1 cellular context compared by ENCODE assay signal in the genomic region with DNA sequence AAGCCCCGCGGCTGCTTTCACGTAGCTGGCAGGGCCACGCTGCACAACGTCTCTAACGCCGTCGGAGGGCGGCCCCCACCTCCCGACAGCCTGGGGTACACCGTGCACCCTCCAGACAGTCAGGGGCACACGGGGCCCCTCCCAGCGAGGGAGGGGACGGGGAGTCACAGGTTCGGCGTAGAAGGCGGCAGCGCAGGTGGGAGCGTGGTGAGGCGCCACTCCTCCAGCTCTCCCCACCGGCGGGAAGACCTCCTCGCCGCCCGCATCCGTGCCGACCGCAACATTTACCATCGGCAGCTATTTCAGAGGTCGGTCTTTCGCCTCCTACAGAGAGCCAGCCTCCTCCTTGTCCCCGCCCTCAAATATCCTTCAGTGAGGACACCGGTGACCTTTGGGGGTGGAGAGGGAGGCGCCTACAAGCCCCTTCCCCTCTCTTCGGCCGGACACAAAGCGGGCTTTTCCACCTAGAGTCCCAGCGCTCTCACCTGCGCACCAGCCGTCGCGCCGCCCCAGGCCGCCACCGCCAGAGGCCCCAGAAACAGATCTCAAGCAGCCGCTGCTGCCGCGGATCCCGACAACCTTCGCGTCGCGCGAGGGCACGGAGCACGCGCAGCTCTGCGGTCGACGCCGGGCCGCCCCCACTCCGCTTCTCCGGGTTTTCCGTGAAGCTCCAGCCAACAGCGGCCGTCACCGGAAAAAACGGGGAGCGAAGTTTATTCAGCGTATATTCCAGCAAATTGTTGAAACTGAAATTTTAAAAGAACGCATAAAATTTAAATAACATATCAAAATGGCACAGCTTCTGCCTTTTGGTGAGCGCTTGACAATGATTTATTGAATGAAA.
TF ChIP-seq lines count a peak whose summit lies in the region.

A gene (minus strand): TSS at position 600 of the 844 bp plus-strand sequence. CDS start 20,708 bp downstream, outside the sequence.

TF ChIP-seq in HepG2, 621 proteins besides CTCF, POLR2A, EP300 and RAD21 (continued from another document and continues in another):
- TF ChIP-seq ZNF567 (CRISPR knock-in tag; IDR thresholded peaks at IDR 0.05; ENCODE audit: borderline replicate concordance) = no peak; the same call in 1 of the 2 replicates
- TF ChIP-seq, protein P1, sequence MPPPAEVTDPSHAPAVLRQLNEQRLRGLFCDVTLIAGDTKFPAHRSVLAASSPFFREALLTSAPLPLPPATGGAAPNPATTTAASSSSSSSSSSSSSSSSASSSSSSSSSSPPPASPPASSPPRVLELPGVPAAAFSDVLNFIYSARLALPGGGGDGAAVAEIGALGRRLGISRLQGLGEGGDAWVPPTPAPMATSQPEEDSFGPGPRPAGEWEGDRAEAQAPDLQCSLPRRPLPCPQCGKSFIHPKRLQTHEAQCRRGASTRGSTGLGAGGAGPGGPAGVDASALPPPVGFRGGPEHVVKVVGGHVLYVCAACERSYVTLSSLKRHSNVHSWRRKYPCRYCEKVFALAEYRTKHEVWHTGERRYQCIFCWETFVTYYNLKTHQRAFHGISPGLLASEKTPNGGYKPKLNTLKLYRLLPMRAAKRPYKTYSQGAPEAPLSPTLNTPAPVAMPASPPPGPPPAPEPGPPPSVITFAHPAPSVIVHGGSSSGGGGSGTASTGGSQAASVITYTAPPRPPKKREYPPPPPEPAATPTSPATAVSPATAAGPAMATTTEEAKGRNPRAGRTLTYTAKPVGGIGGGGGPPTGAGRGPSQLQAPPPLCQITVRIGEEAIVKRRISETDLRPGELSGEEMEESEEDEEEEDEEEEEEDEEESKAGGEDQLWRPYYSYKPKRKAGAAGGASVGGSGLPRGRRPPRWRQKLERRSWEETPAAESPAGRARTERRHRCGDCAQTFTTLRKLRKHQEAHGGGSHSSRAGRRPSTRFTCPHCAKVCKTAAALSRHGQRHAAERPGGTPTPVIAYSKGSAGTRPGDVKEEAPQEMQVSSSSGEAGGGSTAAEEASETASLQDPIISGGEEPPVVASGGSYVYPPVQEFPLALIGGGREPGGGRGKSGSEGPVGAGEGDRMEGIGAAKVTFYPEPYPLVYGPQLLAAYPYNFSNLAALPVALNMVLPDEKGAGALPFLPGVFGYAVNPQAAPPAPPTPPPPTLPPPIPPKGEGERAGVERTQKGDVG (CRISPR knock-in tag; IDR thresholded peaks at IDR 0.05; ENCODE audit: borderline replicate concordance) = peak; percentile 47; the same call in 1 of the 2 replicates
- TF ChIP-seq ZBTB21 (CRISPR knock-in tag; IDR thresholded peaks at IDR 0.05) = no peak
- peak; percentile 29 for TF ChIP-seq ARHGAP35 (CRISPR knock-in tag; IDR thresholded peaks at IDR 0.05; ENCODE audit: borderline replicate concordance)
- TF ChIP-seq, protein P2, sequence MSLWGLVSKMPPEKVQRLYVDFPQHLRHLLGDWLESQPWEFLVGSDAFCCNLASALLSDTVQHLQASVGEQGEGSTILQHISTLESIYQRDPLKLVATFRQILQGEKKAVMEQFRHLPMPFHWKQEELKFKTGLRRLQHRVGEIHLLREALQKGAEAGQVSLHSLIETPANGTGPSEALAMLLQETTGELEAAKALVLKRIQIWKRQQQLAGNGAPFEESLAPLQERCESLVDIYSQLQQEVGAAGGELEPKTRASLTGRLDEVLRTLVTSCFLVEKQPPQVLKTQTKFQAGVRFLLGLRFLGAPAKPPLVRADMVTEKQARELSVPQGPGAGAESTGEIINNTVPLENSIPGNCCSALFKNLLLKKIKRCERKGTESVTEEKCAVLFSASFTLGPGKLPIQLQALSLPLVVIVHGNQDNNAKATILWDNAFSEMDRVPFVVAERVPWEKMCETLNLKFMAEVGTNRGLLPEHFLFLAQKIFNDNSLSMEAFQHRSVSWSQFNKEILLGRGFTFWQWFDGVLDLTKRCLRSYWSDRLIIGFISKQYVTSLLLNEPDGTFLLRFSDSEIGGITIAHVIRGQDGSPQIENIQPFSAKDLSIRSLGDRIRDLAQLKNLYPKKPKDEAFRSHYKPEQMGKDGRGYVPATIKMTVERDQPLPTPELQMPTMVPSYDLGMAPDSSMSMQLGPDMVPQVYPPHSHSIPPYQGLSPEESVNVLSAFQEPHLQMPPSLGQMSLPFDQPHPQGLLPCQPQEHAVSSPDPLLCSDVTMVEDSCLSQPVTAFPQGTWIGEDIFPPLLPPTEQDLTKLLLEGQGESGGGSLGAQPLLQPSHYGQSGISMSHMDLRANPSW (CRISPR knock-in tag; IDR thresholded peaks at IDR 0.05; ENCODE audit: borderline replicate concordance) = no peak; the same call in 1 of the 2 replicates
- no peak for TF ChIP-seq ZFP36 (IDR thresholded peaks at IDR 0.05; ENCODE audit: borderline replicate concordance, low read depth, low read length, partially characterized antibody)
- TF ChIP-seq RARA (CRISPR knock-in tag; IDR thresholded peaks at IDR 0.05) = peak; percentile 42
- TF ChIP-seq FOXP1 (IDR thresholded peaks at IDR 0.05) = no peak
- TF ChIP-seq FOXP1 (CRISPR knock-in tag; IDR thresholded peaks at IDR 0.05) = no peak; the same call in 1 of the 2 replicates
- TF ChIP-seq ZNF34 (CRISPR knock-in tag; IDR thresholded peaks at IDR 0.05; ENCODE audit: borderline replicate concordance) = 0 out of 2 replicates have a peak, but pooled peaks have one; percentile 41
- TF ChIP-seq MIER3 (CRISPR knock-in tag; IDR thresholded peaks at IDR 0.05; ENCODE audit: borderline replicate concordance) = peak; percentile 79; the same call in 1 of the 2 replicates
- 0 out of 2 replicates have a peak, but pooled peaks have one; percentile 93 for TF ChIP-seq ZNF615 (CRISPR knock-in tag; IDR thresholded peaks at IDR 0.05; ENCODE audit: borderline replicate concordance)
- TF ChIP-seq, protein P3, sequence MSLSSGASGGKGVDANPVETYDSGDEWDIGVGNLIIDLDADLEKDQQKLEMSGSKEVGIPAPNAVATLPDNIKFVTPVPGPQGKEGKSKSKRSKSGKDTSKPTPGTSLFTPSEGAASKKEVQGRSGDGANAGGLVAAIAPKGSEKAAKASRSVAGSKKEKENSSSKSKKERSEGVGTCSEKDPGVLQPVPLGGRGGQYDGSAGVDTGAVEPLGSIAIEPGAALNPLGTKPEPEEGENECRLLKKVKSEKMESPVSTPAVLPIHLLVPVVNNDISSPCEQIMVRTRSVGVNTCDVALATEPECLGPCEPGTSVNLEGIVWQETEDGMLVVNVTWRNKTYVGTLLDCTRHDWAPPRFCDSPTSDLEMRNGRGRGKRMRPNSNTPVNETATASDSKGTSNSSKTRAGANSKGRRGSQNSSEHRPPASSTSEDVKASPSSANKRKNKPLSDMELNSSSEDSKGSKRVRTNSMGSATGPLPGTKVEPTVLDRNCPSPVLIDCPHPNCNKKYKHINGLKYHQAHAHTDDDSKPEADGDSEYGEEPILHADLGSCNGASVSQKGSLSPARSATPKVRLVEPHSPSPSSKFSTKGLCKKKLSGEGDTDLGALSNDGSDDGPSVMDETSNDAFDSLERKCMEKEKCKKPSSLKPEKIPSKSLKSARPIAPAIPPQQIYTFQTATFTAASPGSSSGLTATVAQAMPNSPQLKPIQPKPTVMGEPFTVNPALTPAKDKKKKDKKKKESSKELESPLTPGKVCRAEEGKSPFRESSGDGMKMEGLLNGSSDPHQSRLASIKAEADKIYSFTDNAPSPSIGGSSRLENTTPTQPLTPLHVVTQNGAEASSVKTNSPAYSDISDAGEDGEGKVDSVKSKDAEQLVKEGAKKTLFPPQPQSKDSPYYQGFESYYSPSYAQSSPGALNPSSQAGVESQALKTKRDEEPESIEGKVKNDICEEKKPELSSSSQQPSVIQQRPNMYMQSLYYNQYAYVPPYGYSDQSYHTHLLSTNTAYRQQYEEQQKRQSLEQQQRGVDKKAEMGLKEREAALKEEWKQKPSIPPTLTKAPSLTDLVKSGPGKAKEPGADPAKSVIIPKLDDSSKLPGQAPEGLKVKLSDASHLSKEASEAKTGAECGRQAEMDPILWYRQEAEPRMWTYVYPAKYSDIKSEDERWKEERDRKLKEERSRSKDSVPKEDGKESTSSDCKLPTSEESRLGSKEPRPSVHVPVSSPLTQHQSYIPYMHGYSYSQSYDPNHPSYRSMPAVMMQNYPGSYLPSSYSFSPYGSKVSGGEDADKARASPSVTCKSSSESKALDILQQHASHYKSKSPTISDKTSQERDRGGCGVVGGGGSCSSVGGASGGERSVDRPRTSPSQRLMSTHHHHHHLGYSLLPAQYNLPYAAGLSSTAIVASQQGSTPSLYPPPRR (CRISPR knock-in tag; IDR thresholded peaks at IDR 0.05; ENCODE audit: borderline replicate concordance) = no peak
- TF ChIP-seq ZNF431 (CRISPR knock-in tag; IDR thresholded peaks at IDR 0.05; ENCODE audit: borderline replicate concordance, low read depth) = no peak
- TF ChIP-seq RXRA (CRISPR knock-in tag; IDR thresholded peaks at IDR 0.05) = peak; percentile 78
- peak; percentile 96 for TF ChIP-seq HOXA5 (CRISPR knock-in tag; IDR thresholded peaks at IDR 0.05)
- TF ChIP-seq, protein P4, sequence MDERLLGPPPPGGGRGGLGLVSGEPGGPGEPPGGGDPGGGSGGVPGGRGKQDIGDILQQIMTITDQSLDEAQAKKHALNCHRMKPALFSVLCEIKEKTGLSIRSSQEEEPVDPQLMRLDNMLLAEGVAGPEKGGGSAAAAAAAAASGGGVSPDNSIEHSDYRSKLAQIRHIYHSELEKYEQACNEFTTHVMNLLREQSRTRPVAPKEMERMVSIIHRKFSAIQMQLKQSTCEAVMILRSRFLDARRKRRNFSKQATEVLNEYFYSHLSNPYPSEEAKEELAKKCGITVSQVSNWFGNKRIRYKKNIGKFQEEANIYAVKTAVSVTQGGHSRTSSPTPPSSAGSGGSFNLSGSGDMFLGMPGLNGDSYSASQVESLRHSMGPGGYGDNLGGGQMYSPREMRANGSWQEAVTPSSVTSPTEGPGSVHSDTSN (CRISPR knock-in tag; IDR thresholded peaks at IDR 0.05) = no peak
- TF ChIP-seq, protein P5, sequence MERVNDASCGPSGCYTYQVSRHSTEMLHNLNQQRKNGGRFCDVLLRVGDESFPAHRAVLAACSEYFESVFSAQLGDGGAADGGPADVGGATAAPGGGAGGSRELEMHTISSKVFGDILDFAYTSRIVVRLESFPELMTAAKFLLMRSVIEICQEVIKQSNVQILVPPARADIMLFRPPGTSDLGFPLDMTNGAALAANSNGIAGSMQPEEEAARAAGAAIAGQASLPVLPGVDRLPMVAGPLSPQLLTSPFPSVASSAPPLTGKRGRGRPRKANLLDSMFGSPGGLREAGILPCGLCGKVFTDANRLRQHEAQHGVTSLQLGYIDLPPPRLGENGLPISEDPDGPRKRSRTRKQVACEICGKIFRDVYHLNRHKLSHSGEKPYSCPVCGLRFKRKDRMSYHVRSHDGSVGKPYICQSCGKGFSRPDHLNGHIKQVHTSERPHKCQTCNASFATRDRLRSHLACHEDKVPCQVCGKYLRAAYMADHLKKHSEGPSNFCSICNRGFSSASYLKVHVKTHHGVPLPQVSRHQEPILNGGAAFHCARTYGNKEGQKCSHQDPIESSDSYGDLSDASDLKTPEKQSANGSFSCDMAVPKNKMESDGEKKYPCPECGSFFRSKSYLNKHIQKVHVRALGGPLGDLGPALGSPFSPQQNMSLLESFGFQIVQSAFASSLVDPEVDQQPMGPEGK (CRISPR knock-in tag; IDR thresholded peaks at IDR 0.05) = peak; percentile 96
- TF ChIP-seq KDM6A (CRISPR knock-in tag; IDR thresholded peaks at IDR 0.05; ENCODE audit: low read depth) = no peak; the same call in 1 of the 2 replicates
- no peak; the same call in none of the 2 replicates for TF ChIP-seq HDAC2 (CRISPR knock-in tag; IDR thresholded peaks at IDR 0.05)
- TF ChIP-seq, protein P6, sequence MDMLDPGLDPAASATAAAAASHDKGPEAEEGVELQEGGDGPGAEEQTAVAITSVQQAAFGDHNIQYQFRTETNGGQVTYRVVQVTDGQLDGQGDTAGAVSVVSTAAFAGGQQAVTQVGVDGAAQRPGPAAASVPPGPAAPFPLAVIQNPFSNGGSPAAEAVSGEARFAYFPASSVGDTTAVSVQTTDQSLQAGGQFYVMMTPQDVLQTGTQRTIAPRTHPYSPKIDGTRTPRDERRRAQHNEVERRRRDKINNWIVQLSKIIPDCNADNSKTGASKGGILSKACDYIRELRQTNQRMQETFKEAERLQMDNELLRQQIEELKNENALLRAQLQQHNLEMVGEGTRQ (IDR thresholded peaks at IDR 0.05; ENCODE audit: low read depth, low read length) = no peak
- TF ChIP-seq, protein P6 (CRISPR knock-in tag; IDR thresholded peaks at IDR 0.05; ENCODE audit: borderline replicate concordance) = peak; percentile 43; the same call in 1 of the 2 replicates
- TF ChIP-seq, protein P7, sequence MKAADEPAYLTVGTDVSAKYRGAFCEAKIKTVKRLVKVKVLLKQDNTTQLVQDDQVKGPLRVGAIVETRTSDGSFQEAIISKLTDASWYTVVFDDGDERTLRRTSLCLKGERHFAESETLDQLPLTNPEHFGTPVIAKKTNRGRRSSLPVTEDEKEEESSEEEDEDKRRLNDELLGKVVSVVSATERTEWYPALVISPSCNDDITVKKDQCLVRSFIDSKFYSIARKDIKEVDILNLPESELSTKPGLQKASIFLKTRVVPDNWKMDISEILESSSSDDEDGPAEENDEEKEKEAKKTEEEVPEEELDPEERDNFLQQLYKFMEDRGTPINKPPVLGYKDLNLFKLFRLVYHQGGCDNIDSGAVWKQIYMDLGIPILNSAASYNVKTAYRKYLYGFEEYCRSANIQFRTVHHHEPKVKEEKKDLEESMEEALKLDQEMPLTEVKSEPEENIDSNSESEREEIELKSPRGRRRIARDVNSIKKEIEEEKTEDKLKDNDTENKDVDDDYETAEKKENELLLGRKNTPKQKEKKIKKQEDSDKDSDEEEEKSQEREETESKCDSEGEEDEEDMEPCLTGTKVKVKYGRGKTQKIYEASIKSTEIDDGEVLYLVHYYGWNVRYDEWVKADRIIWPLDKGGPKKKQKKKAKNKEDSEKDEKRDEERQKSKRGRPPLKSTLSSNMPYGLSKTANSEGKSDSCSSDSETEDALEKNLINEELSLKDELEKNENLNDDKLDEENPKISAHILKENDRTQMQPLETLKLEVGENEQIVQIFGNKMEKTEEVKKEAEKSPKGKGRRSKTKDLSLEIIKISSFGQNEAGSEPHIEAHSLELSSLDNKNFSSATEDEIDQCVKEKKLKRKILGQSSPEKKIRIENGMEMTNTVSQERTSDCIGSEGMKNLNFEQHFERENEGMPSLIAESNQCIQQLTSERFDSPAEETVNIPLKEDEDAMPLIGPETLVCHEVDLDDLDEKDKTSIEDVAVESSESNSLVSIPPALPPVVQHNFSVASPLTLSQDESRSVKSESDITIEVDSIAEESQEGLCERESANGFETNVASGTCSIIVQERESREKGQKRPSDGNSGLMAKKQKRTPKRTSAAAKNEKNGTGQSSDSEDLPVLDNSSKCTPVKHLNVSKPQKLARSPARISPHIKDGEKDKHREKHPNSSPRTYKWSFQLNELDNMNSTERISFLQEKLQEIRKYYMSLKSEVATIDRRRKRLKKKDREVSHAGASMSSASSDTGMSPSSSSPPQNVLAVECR (CRISPR knock-in tag; IDR thresholded peaks at IDR 0.05; ENCODE audit: borderline replicate concordance) = peak; percentile 89
- no peak; the same call in 1 of the 2 replicates for TF ChIP-seq CAMTA2 (CRISPR knock-in tag; IDR thresholded peaks at IDR 0.05; ENCODE audit: borderline replicate concordance)
- no peak for TF ChIP-seq SNRNP70 (IDR thresholded peaks at IDR 0.05; ENCODE audit: low read depth, low read length)
- no peak for TF ChIP-seq HHEX (CRISPR knock-in tag; IDR thresholded peaks at IDR 0.05)
- peak; percentile 89 for TF ChIP-seq CHD2 (IDR thresholded peaks at IDR 0.05; ENCODE audit: low read depth, low read length)
- TF ChIP-seq MTF2 (CRISPR knock-in tag; IDR thresholded peaks at IDR 0.05; ENCODE audit: borderline replicate concordance) = no peak
- TF ChIP-seq SMAD9 (CRISPR knock-in tag; IDR thresholded peaks at IDR 0.05) = peak; percentile 81; the same call in 1 of the 2 replicates
- TF ChIP-seq KLF16 (CRISPR knock-in tag; IDR thresholded peaks at IDR 0.05) = peak; percentile 65 to 94
- peak; percentile 95 for TF ChIP-seq CBFB (CRISPR knock-in tag; IDR thresholded peaks at IDR 0.05)
